ENCODE assay signal across 8 cellular contexts in the genomic region with DNA sequence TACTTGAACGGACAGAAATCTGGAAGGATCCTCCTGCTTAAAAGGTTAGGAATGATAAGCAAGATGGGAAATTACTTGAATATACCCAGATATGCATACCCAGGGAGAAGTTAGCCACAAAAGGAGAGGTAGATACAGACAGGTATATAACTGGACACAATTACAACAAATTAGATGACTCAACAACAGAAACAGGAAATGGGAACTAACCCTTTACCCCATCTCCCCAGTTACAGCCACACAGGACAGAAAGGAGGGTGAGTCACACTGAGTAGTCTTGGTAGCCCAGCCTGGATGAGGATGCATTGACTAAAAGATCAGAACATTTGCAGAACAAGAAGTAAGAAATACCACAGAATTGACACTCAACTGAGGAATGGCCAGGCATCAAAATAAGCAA.
DNase-seq lines count a peak whose midpoint lies in the region; ATAC-seq, FAIRE-seq and TF ChIP-seq lines count a peak whose summit lies in the region.

No MANE protein-coding gene starts in this region.

- no peak overlapping the region for H2BK5ac ChIP-seq in IMR-90 (ENCODE audit: low read depth, low read length, poor library complexity, severe bottlenecking)

- no peak overlapping the region for H3K4me2 ChIP-seq in GM23248 (ENCODE audit: unreplicated experiment)
- H3K4me2 ChIP-seq in IMR-90 (ENCODE audit: low read depth, low read length) = no peak overlapping the region

- POLR2A ChIA-PET in IMR-90 (lab: Charles Lee; ENCODE audit: unreplicated experiment) = no interaction called here

- no peak overlapping the region for H2AK9ac ChIP-seq in IMR-90 (replicated peaks; ENCODE audit: low read depth, low read length, poor library complexity)

- no peak overlapping the region for H2BK15ac ChIP-seq in IMR-90 (ENCODE audit: low read depth, low read length)

- no peak overlapping the region for H4K5ac ChIP-seq in IMR-90 (ENCODE audit: low read depth, low read length)

- no TSS peak for BruUV-seq in IMR-90 (replicated peaks; lab: Mats Ljungman, UMichigan)

- H3K79me2 ChIP-seq in GM23248 (ENCODE audit: insufficient read depth) = no peaks in the 10 kb centered on the region

- no peak overlapping the region for H2AK5ac ChIP-seq in IMR-90 (ENCODE audit: low read depth, low read length)

- in situ Hi-C loops in GM23248 (cut with MboI) = no loop called here
- in situ Hi-C loops in IMR-90 (cut with MboI; ENCODE audit: low sequenced_read_pairs) = no loop called here
- in situ Hi-C loops in astrocyte of the spinal cord (cut with HindIII; ENCODE audit: low sequenced_read_pairs) = no loop called here

- H2BK20ac ChIP-seq in IMR-90 (ENCODE audit: low read depth, low read length) = no peak overlapping the region

- intact Hi-C loops in IMR-90 (cut with micrococcal nuclease) (no loop called here), posterior cingulate gyrus (cut with DNase I) (no loop called here)
- intact Hi-C loops in activated CD4-positive, alpha-beta T cell treated with anti-CD3 and anti-CD28 coated beads, Interleukin-2, amount 10 ng/mL, durations not matched to agents 24 days and 14 days (cut with micrococcal nuclease) = no loop called here

- peaks cover 1% of the 10 kb centered on the region for H3K36me3 Mint-ChIP-seq in activated CD4-positive, alpha-beta T cell treated with anti-CD3 and anti-CD28 coated beads, Interleukin-2, amount 10 ng/mL, durations not matched to agents 24 days and 14 days (ENCODE audit: low read depth)

- peaks cover 3% of the 10 kb centered on the region for H3K9me3 Mint-ChIP-seq in activated CD4-positive, alpha-beta T cell treated with anti-CD3 and anti-CD28 coated beads, Interleukin-2, amount 10 ng/mL, durations not matched to agents 24 days and 14 days

- no peak overlapping the region for H3K27ac ChIP-seq in GM23248
- H3K27ac ChIP-seq in IMR-90 (ENCODE audit: insufficient read depth, low read length) = no peak overlapping the region

- peaks cover 6% of the 10 kb centered on the region for H3K4me1 Mint-ChIP-seq in activated CD4-positive, alpha-beta T cell treated with anti-CD3 and anti-CD28 coated beads, Interleukin-2, amount 10 ng/mL, durations not matched to agents 24 days and 14 days

- no peaks in the 10 kb centered on the region for H3K9me2 ChIP-seq in GM23248 (ENCODE audit: insufficient read depth)

- H3K27me3 Mint-ChIP-seq in activated CD4-positive, alpha-beta T cell treated with anti-CD3 and anti-CD28 coated beads, Interleukin-2, amount 10 ng/mL, durations not matched to agents 24 days and 14 days = no peaks in the 10 kb centered on the region

- H3K4ac ChIP-seq in IMR-90 (ENCODE audit: low read depth, low read length) = no peak overlapping the region

- H3K9me1 ChIP-seq in IMR-90 (ENCODE audit: insufficient read depth, low read length) = no peaks in the 10 kb centered on the region

- H3K23ac ChIP-seq in IMR-90 (ENCODE audit: low read depth, low read length) = no peak overlapping the region

- H3K79me1 ChIP-seq in IMR-90 (ENCODE audit: low read depth in 1 of 2, low read length in 2 of 2) = no peaks in the 10 kb centered on the region

- no peak overlapping the region for H3K4me3 Mint-ChIP-seq in activated CD4-positive, alpha-beta T cell treated with anti-CD3 and anti-CD28 coated beads, Interleukin-2, amount 10 ng/mL, durations not matched to agents 24 days and 14 days

- no peak overlapping the region for H3K4me3 ChIP-seq in GM23248
- no peak overlapping the region for H3K4me3 ChIP-seq in IMR-90 (ENCODE audit: insufficient read depth, low read depth, low read length)
- H3K4me3 ChIP-seq in astrocyte of the spinal cord (ENCODE audit: low read depth, low read length) = no peak overlapping the region

- H3K36me3 ChIP-seq in GM23248 (ENCODE audit: low read depth) = no peaks in the 10 kb centered on the region
- H3K36me3 ChIP-seq in IMR-90 (ENCODE audit: control insufficient read depth, insufficient read depth, low read length) = no peaks in the 10 kb centered on the region

- no peaks in the 10 kb centered on the region for H3F3A ChIP-seq in GM23248 (ENCODE audit: insufficient read depth)

- H3K27me3 ChIP-seq in GM23248 (replicated peaks; ENCODE audit: insufficient read depth) (no peaks in the 10 kb centered on the region), IMR-90 (ENCODE audit: control insufficient read depth, insufficient read depth, low read length) (no peaks in the 10 kb centered on the region)

- no peaks in the 10 kb centered on the region for H3K9me3 ChIP-seq in GM23248 (ENCODE audit: low read depth)
- H3K9me3 ChIP-seq in IMR-90 (ENCODE audit: control insufficient read depth, insufficient read depth, low read length) = peaks cover 1% of the 10 kb centered on the region; the same call in 1 of the 2 replicates

- H2AFZ ChIP-seq in GM23248 (no peak overlapping the region), IMR-90 (replicated peaks; ENCODE audit: low read length, poor library complexity) (no peak overlapping the region)

- no peak overlapping the region for H3K14ac ChIP-seq in IMR-90 (replicated peaks; ENCODE audit: low read depth, low read length)

- H4K20me1 ChIP-seq in GM23248 (ENCODE audit: insufficient read depth) (no peaks in the 10 kb centered on the region), IMR-90 (ENCODE audit: insufficient read depth, low read length) (no peaks in the 10 kb centered on the region)

- FAIRE-seq in GM12891 (lab: Jason Lieb, UNC) = peak; percentile 90

- H4K8ac ChIP-seq in IMR-90 (ENCODE audit: low read depth in 2 of 2, low read length in 2 of 2) = no peak overlapping the region

- H3K4me1 ChIP-seq in GM23248 (ENCODE audit: insufficient read depth) (no peaks in the 10 kb centered on the region), IMR-90 (ENCODE audit: control insufficient read depth, insufficient read depth, low read length) (no peaks in the 10 kb centered on the region)

- CTCF ChIA-PET in IMR-90 (lab: Yijun Ruan, JAX) = no interaction called here

- ATAC-seq in IMR-90 (ENCODE audit: low read depth) = peak; percentile 93
- ATAC-seq in stimulated activated naive CD8-positive, alpha-beta T cell treated with anti-CD3 and anti-CD28 coated beads, Interleukin-15, Interleukin-2, amounts not matched to agents 100 U/mL and 50 U/mL, for 24 hours = peak; percentile 98
- no peak for ATAC-seq in GM19324 (IDR thresholded peaks at IDR 0.05; ENCODE audit: low FRiP score, unreplicated experiment)

- H2BK120ac ChIP-seq in IMR-90 (ENCODE audit: low read depth, low read length) = 0 out of 2 replicates have a peak overlapping the region, but pooled peaks have one; percentile 3

- DNase-seq in GM12891 (ENCODE audit: insufficient read length, low spot score) (peak; percentile 36), GM23248 (peak; percentile 51), IMR-90 (peak; percentile 75), astrocyte of the spinal cord (ENCODE audit: low read depth, low spot score) (peak; percentile 85), posterior cingulate gyrus (no peak)
- no peak for DNase-seq in stimulated activated naive CD8-positive, alpha-beta T cell treated with anti-CD3 and anti-CD28 coated beads, Interleukin-15, Interleukin-2, amounts not matched to agents 100 U/mL and 50 U/mL, for 24 hours
- no peak for DNase-seq in activated CD4-positive, alpha-beta T cell treated with anti-CD3 and anti-CD28 coated beads, Interleukin-2, amount 10 ng/mL, durations not matched to agents 24 days and 14 days

- TF ChIP-seq POLR2A in GM12891 (IDR thresholded peaks at IDR 0.05; ENCODE audit: low read depth, low read length) (no peak), IMR-90 (IDR thresholded peaks at IDR 0.05; ENCODE audit: low read depth, low read length) (no peak)

- WGBS in GM23248 (ENCODE audit: low coverage in 1 of 2, low lambda C conversion rate in 2 of 2, missing lambda C conversion rate in 2 of 2), 2 experiments = 32 to 46% methylated on average over 1 of the region's 1 CpG
- no CpG with 5 or more reads among the region's 1 CpG for WGBS in IMR-90 (ENCODE audit: extremely low coverage in 2 of 2, insufficient read length in 1 of 2), 2 experiments

- dilution Hi-C loops in IMR-90 (cut with HindIII; ENCODE audit: low sequenced_read_pairs, unreplicated experiment) = no loop called here

- H4K91ac ChIP-seq in IMR-90 (ENCODE audit: insufficient read depth, low read depth, low read length) = no peak overlapping the region

- no peak for TF ChIP-seq RAD21 in IMR-90 (IDR thresholded peaks at IDR 0.05; ENCODE audit: low read length)

- no peak for TF ChIP-seq CTCF in IMR-90 (conservative IDR thresholded peaks at IDR 0.05; ENCODE audit: low read depth, low read length)
- TF ChIP-seq CTCF in astrocyte of the spinal cord (IDR thresholded peaks at IDR 0.05; ENCODE audit: low read depth, low read length) = no peak

- no peak overlapping the region for H3K18ac ChIP-seq in IMR-90 (ENCODE audit: low read depth, low read length)

- H3K9ac ChIP-seq in GM23248 (no peak overlapping the region), IMR-90 (ENCODE audit: low read depth, low read length) (no peak overlapping the region)

- H3K27ac Mint-ChIP-seq in activated CD4-positive, alpha-beta T cell treated with anti-CD3 and anti-CD28 coated beads, Interleukin-2, amount 10 ng/mL, durations not matched to agents 24 days and 14 days = no peak overlapping the region

- no peak overlapping the region for H3K56ac ChIP-seq in IMR-90 (ENCODE audit: extremely low read depth, insufficient read depth, low read length)

TF ChIP-seq in GM12891, 5 proteins besides CTCF, POLR2A, EP300 and RAD21:
- peak; percentile 88 for TF ChIP-seq SPI1 (IDR thresholded peaks at IDR 0.05; ENCODE audit: low read depth, low read length)
- no peak for TF ChIP-seq POLR2AphosphoS5 (IDR thresholded peaks at IDR 0.05; ENCODE audit: low read depth, low read length)

TF ChIP-seq in IMR-90, 13 proteins besides CTCF, POLR2A, EP300 and RAD21 (continues in another document):
- TF ChIP-seq, protein P1, sequence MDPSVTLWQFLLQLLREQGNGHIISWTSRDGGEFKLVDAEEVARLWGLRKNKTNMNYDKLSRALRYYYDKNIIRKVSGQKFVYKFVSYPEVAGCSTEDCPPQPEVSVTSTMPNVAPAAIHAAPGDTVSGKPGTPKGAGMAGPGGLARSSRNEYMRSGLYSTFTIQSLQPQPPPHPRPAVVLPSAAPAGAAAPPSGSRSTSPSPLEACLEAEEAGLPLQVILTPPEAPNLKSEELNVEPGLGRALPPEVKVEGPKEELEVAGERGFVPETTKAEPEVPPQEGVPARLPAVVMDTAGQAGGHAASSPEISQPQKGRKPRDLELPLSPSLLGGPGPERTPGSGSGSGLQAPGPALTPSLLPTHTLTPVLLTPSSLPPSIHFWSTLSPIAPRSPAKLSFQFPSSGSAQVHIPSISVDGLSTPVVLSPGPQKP (IDR thresholded peaks at IDR 0.05; ENCODE audit: borderline replicate concordance, low read depth, low read length) = no peak
- no peak for TF ChIP-seq MXI1 (IDR thresholded peaks at IDR 0.05; ENCODE audit: borderline replicate concordance, low read depth, low read length)
- TF ChIP-seq CHD1 (IDR thresholded peaks at IDR 0.05; ENCODE audit: low read depth, low read length) = no peak
- no peak for TF ChIP-seq MAZ (IDR thresholded peaks at IDR 0.05; ENCODE audit: borderline replicate concordance, low read depth, low read length)
- no peak for TF ChIP-seq FOS (IDR thresholded peaks at IDR 0.05; ENCODE audit: low read depth, low read length)

Comparison
In these comparisons a context has a peak if more than half of its experiments do, and no peak if none do; other contexts are left out.
1. DNase-seq: peak in GM12891 (single experiment), GM23248 (single experiment), IMR-90 (single experiment) and astrocyte of the spinal cord (single experiment); none in stimulated activated naive CD8-positive, alpha-beta T cell treated with anti-CD3 and anti-CD28 coated beads, Interleukin-15, Interleukin-2, amounts not matched to agents 100 U/mL and 50 U/mL, for 24 hours (single experiment), posterior cingulate gyrus (0 of 10) and activated CD4-positive, alpha-beta T cell treated with anti-CD3 and anti-CD28 coated beads, Interleukin-2, amount 10 ng/mL, durations not matched to agents 24 days and 14 days (single experiment).